In the genomic region with DNA sequence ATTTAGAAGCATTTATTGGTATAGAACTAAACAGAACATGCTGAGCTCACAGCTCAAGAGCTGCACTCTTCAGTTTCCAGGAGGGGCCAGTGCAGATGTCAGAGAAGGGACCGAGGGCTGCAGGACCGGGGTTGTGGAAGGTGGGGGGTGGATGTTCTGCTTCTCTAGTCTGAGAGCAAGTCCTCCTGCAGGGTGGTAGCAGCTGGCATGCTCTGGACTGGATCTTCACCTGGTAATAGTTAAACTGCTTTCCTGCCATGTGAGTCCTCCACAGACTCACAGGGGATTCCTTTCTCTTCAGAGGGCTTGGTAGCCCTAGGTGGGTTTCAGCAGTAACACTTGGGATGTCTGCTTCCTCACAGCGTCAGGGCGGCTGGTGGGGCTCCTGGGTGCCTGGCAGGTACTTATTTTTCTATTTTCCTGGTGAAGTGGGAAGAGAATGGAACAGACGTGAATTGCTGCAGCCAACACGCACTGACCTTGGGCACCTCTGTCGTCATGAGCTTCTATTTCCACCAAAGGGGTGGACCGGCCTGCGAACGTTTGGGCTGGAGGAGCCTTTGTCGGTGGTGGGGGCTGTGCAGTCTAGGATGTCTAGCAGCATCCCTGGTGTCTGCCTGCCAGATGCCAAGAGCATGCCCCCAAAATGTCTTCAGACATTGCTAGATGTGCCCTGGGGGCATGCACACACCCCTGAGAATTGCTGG, we compare ENCODE assay signal across 11 cellular contexts. TPM values are rescaled to one million over a fixed set of nuclear protein-coding genes. Genes with fewer than 3 reads are reported as not detected.
DNase-seq lines count a peak whose midpoint lies in the region; ATAC-seq and TF ChIP-seq lines count a peak whose summit lies in the region.
"Had no signal": no experiment of that assay in that cellular context is flagged by ENCODE, and none has a peak within 500 bp of the region (broad histone marks: within the 10 kb centered on the region; RNA-seq: fewer than 3 reads in every experiment).

No MANE protein-coding gene starts in this region.

- H3K27ac ChIP-seq in H9 (ENCODE audit: insufficient read length, low read depth, low read length) (no peak overlapping the region), thyroid gland (no peak overlapping the region)
- H3K27ac ChIP-seq in naive thymus-derived CD4-positive, alpha-beta T cell (ENCODE audit: low read depth, low read length) = peak overlapping the region; percentile 93

- H4K5ac ChIP-seq in H9 (ENCODE audit: insufficient read length, low read depth, low read length) = no peak overlapping the region

- no peak overlapping the region for H3K4me2 ChIP-seq in H9 (ENCODE audit: insufficient read depth, insufficient read length, low read length)

- H3K36me3 ChIP-seq in naive thymus-derived CD4-positive, alpha-beta T cell (ENCODE audit: control insufficient read depth in 2 of 3, insufficient read depth in 3 of 3, low read length in 3 of 3) = peaks cover 0 to 17% (median 0%) of the 10 kb centered on the region in 3 experiments
- peaks cover 0 to 6% of the 10 kb centered on the region in 2 donors for H3K36me3 ChIP-seq in thyroid gland

- peaks cover 35 to 45% of the 10 kb centered on the region in 2 experiments for H3K4me1 Mint-ChIP-seq in H9
- H3K4me1 Mint-ChIP-seq in activated naive CD8-positive, alpha-beta T cell treated with anti-CD3 and anti-CD28 coated beads, Interleukin-2, amount 10 ng/mL, durations not matched to agents 7 days and 5 days = peaks cover 26% of the 10 kb centered on the region
- peaks cover 33 to 65% (median 50%) of the 10 kb centered on the region in 7 donors for H3K4me1 Mint-ChIP-seq in naive thymus-derived CD4-positive, alpha-beta T cell

- H3K4me3 ChIP-seq in naive thymus-derived CD4-positive, alpha-beta T cell (ENCODE audit: low read length) = no peak overlapping the region
- H3K4me3 ChIP-seq in thyroid gland (replicated peaks in 1 of 3) = no peak overlapping the region

- no peak overlapping the region for H2AFZ ChIP-seq in H9 (ENCODE audit: low read length)

- H3K4me3 Mint-ChIP-seq in H9 = peak overlapping the region; percentile 89 to 98
- H3K4me3 Mint-ChIP-seq in activated naive CD8-positive, alpha-beta T cell treated with anti-CD3 and anti-CD28 coated beads, Interleukin-2, amount 10 ng/mL, durations not matched to agents 7 days and 5 days = peak overlapping the region; percentile 91
- peak overlapping the region; percentile 91 to 99 (median 93) for H3K4me3 Mint-ChIP-seq in naive thymus-derived CD4-positive, alpha-beta T cell

- peaks cover 9% of the 10 kb centered on the region for H3K23me2 ChIP-seq in H9 (ENCODE audit: insufficient read length, low read depth, low read length, poor library complexity, severe bottlenecking)

- intact Hi-C loops in naive thymus-derived CD4-positive, alpha-beta T cell (cut with micrococcal nuclease) = no loop called here
- intact Hi-C loops in thyroid gland (cut with DNase I) = no loop called here

- H3K23ac ChIP-seq in H9 (ENCODE audit: insufficient read length, low read depth, low read length) = no peak overlapping the region

- CTCF ChIA-PET in naive thymus-derived CD4-positive, alpha-beta T cell (lab: Charles Lee) = no interaction called here

- H2BK12ac ChIP-seq in H9 (ENCODE audit: insufficient read length, low read depth, low read length) = no peak overlapping the region

- no peak overlapping the region for H2BK15ac ChIP-seq in H9 (ENCODE audit: low read depth, low read length)

- H3K4ac ChIP-seq in H9 (ENCODE audit: low read depth, low read length) = no peak overlapping the region

- POLR2A ChIA-PET in activated naive CD8-positive, alpha-beta T cell treated with anti-CD3 and anti-CD28 coated beads, Interleukin-2, amount 10 ng/mL, durations not matched to agents 7 days and 5 days (lab: Charles Lee) = no interaction called here
- POLR2A ChIA-PET in naive thymus-derived CD4-positive, alpha-beta T cell (lab: Charles Lee) = interaction anchor here (1.0 to 3.7 kb wide), 3 partner anchors 35 to 103 kb away, joined by 3 to 40 read pairs (median 4); a partner anchor contains a TSS

- no peak overlapping the region for H4K91ac ChIP-seq in H9 (ENCODE audit: insufficient read length, low read depth, low read length)

- peaks cover 0 to 18% (median 13%) of the 10 kb centered on the region in 3 experiments; a peak in 6 of 7 replicates for H3K36me3 Mint-ChIP-seq in H9 (ENCODE audit: insufficient read depth in 1 of 3, low read depth in 3 of 3)
- H3K36me3 Mint-ChIP-seq in activated naive CD8-positive, alpha-beta T cell treated with anti-CD3 and anti-CD28 coated beads, Interleukin-2, amount 10 ng/mL, durations not matched to agents 7 days and 5 days = peaks cover 1% of the 10 kb centered on the region
- peaks cover 0 to 3% (median 0%) of the 10 kb centered on the region in 5 donors for H3K36me3 Mint-ChIP-seq in naive thymus-derived CD4-positive, alpha-beta T cell

- H3K79me1 ChIP-seq in H9 (ENCODE audit: insufficient read depth, low read depth, low read length, poor library complexity, severe bottlenecking) = peaks cover 15% of the 10 kb centered on the region

- H2BK20ac ChIP-seq in H9 (ENCODE audit: low read depth, low read length, poor library complexity, severe bottlenecking) = no peak overlapping the region

- H4K8ac ChIP-seq in H9 (replicated peaks; ENCODE audit: insufficient read length, low read depth, low read length) = no peak overlapping the region

- H3K79me2 ChIP-seq in H9 (ENCODE audit: insufficient read depth, low read length) = peaks cover 52% of the 10 kb centered on the region; the same call in 1 of the 2 replicates

- H3K9me3 Mint-ChIP-seq in H9 = peaks cover 3 to 9% of the 10 kb centered on the region in 2 experiments
- no peaks in the 10 kb centered on the region for H3K9me3 Mint-ChIP-seq in activated naive CD8-positive, alpha-beta T cell treated with anti-CD3 and anti-CD28 coated beads, Interleukin-2, amount 10 ng/mL, durations not matched to agents 7 days and 5 days
- peaks cover 0 to under 1% (median 0%) of the 10 kb centered on the region in 11 donors for H3K9me3 Mint-ChIP-seq in naive thymus-derived CD4-positive, alpha-beta T cell

- no peak overlapping the region for H3K9ac ChIP-seq in H9 (ENCODE audit: extremely low read depth, insufficient read length, low read length)

- H3K27me3 Mint-ChIP-seq in H9 (ENCODE audit: low read depth) = peaks cover 8% of the 10 kb centered on the region; the same call in 1 of the 2 replicates
- H3K27me3 Mint-ChIP-seq in activated naive CD8-positive, alpha-beta T cell treated with anti-CD3 and anti-CD28 coated beads, Interleukin-2, amount 10 ng/mL, durations not matched to agents 7 days and 5 days = no peaks in the 10 kb centered on the region
- H3K27me3 Mint-ChIP-seq in naive thymus-derived CD4-positive, alpha-beta T cell = no peaks in the 10 kb centered on the region

- no CpG with 5 or more reads among the region's 11 CpGs for WGBS in H9 (ENCODE audit: extremely low coverage, insufficient read length, low lambda C conversion rate)
- 73 to 82% methylated on average over 10 of the region's 11 CpGs for WGBS in thyroid gland, 2 donors

- H3K27ac Mint-ChIP-seq in H9 = peak overlapping the region in 2 of 3 experiments; percentile 40 to 77; a peak in 3 of 7 replicates
- peak overlapping the region; percentile 68 for H3K27ac Mint-ChIP-seq in activated naive CD8-positive, alpha-beta T cell treated with anti-CD3 and anti-CD28 coated beads, Interleukin-2, amount 10 ng/mL, durations not matched to agents 7 days and 5 days
- peak overlapping the region in 8 of 9 donors; percentile 33 to 93 (median 80) for H3K27ac Mint-ChIP-seq in naive thymus-derived CD4-positive, alpha-beta T cell

- ATAC-seq in activated naive CD8-positive, alpha-beta T cell treated with anti-CD3 and anti-CD28 coated beads, Interleukin-2, amount 10 ng/mL, durations not matched to agents 7 days and 5 days (ENCODE audit: low read depth) = no peak
- no peak for ATAC-seq in naive thymus-derived CD4-positive, alpha-beta T cell
- ATAC-seq in GM18505 (IDR thresholded peaks at IDR 0.05; ENCODE audit: unreplicated experiment) = no peak

- H3K9me3 ChIP-seq in H9 (ENCODE audit: control insufficient read depth, low read depth, low read length) (no peaks in the 10 kb centered on the region), thyroid gland (no peaks in the 10 kb centered on the region)
- H3K9me3 ChIP-seq in naive thymus-derived CD4-positive, alpha-beta T cell (ENCODE audit: control insufficient read depth in 2 of 3, low read length in 3 of 3) = no peaks in the 10 kb centered on the region
- H3K9me3 ChIP-seq: tibial nerve had no signal

- no peak overlapping the region for H2BK120ac ChIP-seq in H9 (ENCODE audit: low read depth, low read length, poor library complexity, severe bottlenecking)

- H3K14ac ChIP-seq in H9 (ENCODE audit: insufficient read depth, low read length) = no peak overlapping the region; the same call in 1 of the 2 replicates

- H3K4me1 ChIP-seq in H9 (ENCODE audit: insufficient read depth, low read length) = no peaks in the 10 kb centered on the region; the same call in 1 of the 2 replicates
- peaks cover 22 to 42% of the 10 kb centered on the region in 2 donors for H3K4me1 ChIP-seq in naive thymus-derived CD4-positive, alpha-beta T cell (ENCODE audit: control insufficient read depth in 2 of 2, insufficient read depth in 2 of 2, low read length in 2 of 2)
- H3K4me1 ChIP-seq in thyroid gland = peaks cover 32 to 45% of the 10 kb centered on the region in 2 donors

- H3K56ac ChIP-seq in H9 (ENCODE audit: insufficient read length, low read depth, low read length) = no peak overlapping the region

- TF ChIP-seq POLR2A in GM18505 (IDR thresholded peaks at IDR 0.05; ENCODE audit: borderline replicate concordance, extremely low read depth, insufficient read depth, insufficient read length) = no peak
- TF ChIP-seq POLR2A in thyroid gland (IDR thresholded peaks at IDR 0.05) = no peak

- H3T11ph ChIP-seq in H9 (ENCODE audit: low read length) = no peak overlapping the region

- no peak overlapping the region for H2AK5ac ChIP-seq in H9 (ENCODE audit: insufficient read length, low read length)

- no peaks in the 10 kb centered on the region for H4K20me1 ChIP-seq in H9 (ENCODE audit: control insufficient read depth, insufficient read depth, insufficient read length)

- H3K27me3 ChIP-seq in H9 (ENCODE audit: insufficient read depth, low read length) = no peaks in the 10 kb centered on the region
- H3K27me3 ChIP-seq in naive thymus-derived CD4-positive, alpha-beta T cell (ENCODE audit: control insufficient read depth in 2 of 2, insufficient read depth in 2 of 2, low read length in 2 of 2) = no peaks in the 10 kb centered on the region
- H3K27me3 ChIP-seq in thyroid gland = no peaks in the 10 kb centered on the region
- H3K27me3 ChIP-seq: tibial nerve had no signal

- DNase-seq in AG08396 (ENCODE audit: low spot score) (peak; percentile 7), H9 (peak; percentile 10), thyroid gland (no peak), NCI-H2081 (lab: John Stamatoyannopoulos, UW) (no peak), nucleus accumbens (lab: John Stamatoyannopoulos, UW) (no peak)
- peak; percentile 22 for DNase-seq in activated naive CD8-positive, alpha-beta T cell treated with anti-CD3 and anti-CD28 coated beads, Interleukin-2, amount 10 ng/mL, durations not matched to agents 7 days and 5 days
- no peak for DNase-seq in naive thymus-derived CD4-positive, alpha-beta T cell
- DNase-seq: KG1, NCI-H524 had no signal

- H3K18ac ChIP-seq in H9 (ENCODE audit: insufficient read length, low read depth, low read length) = no peak overlapping the region

- H2BK5ac ChIP-seq in H9 (ENCODE audit: insufficient read length, low read length) = no peak overlapping the region

- TF ChIP-seq CTCF in H9 (conservative IDR thresholded peaks at IDR 0.05) (no peak), thyroid gland (IDR thresholded peaks at IDR 0.05) (no peak)

RNA-seq across cellular contexts. Expression of a gene that starts 2.5 kb away (rescaled TPM):
- total RNA-seq in H9 (2021) (85.6 and 89.5 TPM in 2 replicates), thyroid gland (10 to 100 TPM; 85.3 to 99.5 (median 87.3) TPM)
- 10 to 100 TPM; 73.2 to 82.9 TPM for total RNA-seq in activated naive CD8-positive, alpha-beta T cell treated with anti-CD3 and anti-CD28 coated beads, Interleukin-2, amount 10 ng/mL, durations not matched to agents 7 days and 5 days
- total RNA-seq in naive thymus-derived CD4-positive, alpha-beta T cell = 10 to 100 TPM; 56.2 to 92.2 (median 79.4) TPM
- polyA plus RNA-seq in naive thymus-derived CD4-positive, alpha-beta T cell = 10 to 100 TPM; 45.3 to 88.5 TPM

RNA-seq across cellular contexts. Expression of a gene that starts 43.2 kb away (rescaled TPM):
- total RNA-seq in H9 (2021) = 128 and 136 TPM in 2 replicates
- total RNA-seq in activated naive CD8-positive, alpha-beta T cell treated with anti-CD3 and anti-CD28 coated beads, Interleukin-2, amount 10 ng/mL, durations not matched to agents 7 days and 5 days = 100 to 1,000 TPM; 194 to 211 TPM
- total RNA-seq in naive thymus-derived CD4-positive, alpha-beta T cell = 100 to 1,000 TPM; 177 to 233 (median 200) TPM
- 10 to 100 TPM; 57.2 to 79.2 TPM for polyA plus RNA-seq in naive thymus-derived CD4-positive, alpha-beta T cell
- total RNA-seq in thyroid gland = 100 to 1,000 TPM; 102 to 226 (median 177) TPM

RNA-seq across cellular contexts. Expression of a gene that starts 54.9 kb away (rescaled TPM):
- total RNA-seq in H9 (2021) (15.9 and 18.3 TPM in 2 replicates), thyroid gland (10 to 100 TPM; 16.7 to 38.7 (median 27.7) TPM)
- 10 to 100 TPM; 30.0 to 30.9 TPM for total RNA-seq in activated naive CD8-positive, alpha-beta T cell treated with anti-CD3 and anti-CD28 coated beads, Interleukin-2, amount 10 ng/mL, durations not matched to agents 7 days and 5 days
- total RNA-seq in naive thymus-derived CD4-positive, alpha-beta T cell = 10 to 100 TPM; 29.5 to 44.1 (median 39.7) TPM
- 1 to 10 TPM; 3.2 to 9.1 TPM for polyA plus RNA-seq in naive thymus-derived CD4-positive, alpha-beta T cell

Comparison
In these comparisons a context has a peak if more than half of its experiments do, and no peak if none do; other contexts are left out.
1. DNase-seq: peak in AG08396 (single experiment), H9 (single experiment) and activated naive CD8-positive, alpha-beta T cell treated with anti-CD3 and anti-CD28 coated beads, Interleukin-2, amount 10 ng/mL, durations not matched to agents 7 days and 5 days (single experiment); none in naive thymus-derived CD4-positive, alpha-beta T cell (0 of 9), thyroid gland (0 of 2), NCI-H2081 (0 of 2) and nucleus accumbens (0 of 56).
2. Peak in every context shown above with its lines, with median percentiles within 50 percentile points of each other: H3K27ac Mint-ChIP-seq and H3K4me3 Mint-ChIP-seq.